Comparison of ENCODE assay signal across 9 cellular contexts in the genomic region with DNA sequence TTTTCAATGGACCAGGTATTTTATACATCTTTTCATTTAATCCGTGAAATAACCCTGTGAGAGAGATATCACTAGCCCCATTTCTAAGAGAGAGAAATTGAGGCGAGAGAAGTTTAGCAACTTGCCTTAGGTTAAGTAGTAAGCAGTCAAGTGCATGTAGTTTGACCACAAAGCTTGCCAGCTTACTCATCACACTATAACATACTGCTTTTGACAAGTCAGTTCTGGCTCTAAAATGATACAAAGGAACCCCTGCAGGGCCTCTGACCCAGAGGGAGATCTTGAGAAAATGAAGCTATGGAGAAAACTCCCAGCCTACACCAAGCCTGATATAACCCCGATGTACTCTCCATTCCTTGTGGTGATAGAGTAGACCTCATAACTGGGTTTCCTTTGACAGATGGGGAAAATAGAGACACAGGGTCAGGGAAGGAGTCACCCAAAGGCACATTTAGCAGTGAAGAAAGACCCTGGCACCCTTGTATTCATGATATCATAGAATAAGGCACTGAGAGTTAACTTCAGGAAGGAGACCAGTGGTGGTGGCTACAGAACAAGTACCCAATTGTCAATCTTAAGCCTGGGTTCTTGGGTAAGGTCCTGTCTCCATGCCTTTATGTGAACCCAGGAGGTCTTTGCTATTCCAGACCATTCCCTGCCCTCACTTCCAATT.
DNase-seq lines count a peak whose midpoint lies in the region; ATAC-seq and TF ChIP-seq lines count a peak whose summit lies in the region.
"Had no signal": no experiment of that assay in that cellular context is flagged by ENCODE, and none has a peak within 500 bp of the region (broad histone marks: within the 10 kb centered on the region; RNA-seq: fewer than 3 reads in every experiment).

No MANE protein-coding gene starts in this region.

- no peak overlapping the region for H2BK15ac ChIP-seq in H9 (ENCODE audit: low read depth, low read length)

- no peak overlapping the region for H2BK5ac ChIP-seq in H9 (ENCODE audit: insufficient read length, low read length)

- DNase-seq in stimulated activated CD4-positive, alpha-beta T cell treated with anti-CD3 and anti-CD28 coated beads, Interleukin-1b, Interleukin-23, amount 100 ng/mL, for 48 hours: peak; percentile 42
- DNase-seq in stimulated activated CD4-positive, alpha-beta T cell treated with anti-CD3 and anti-CD28 coated beads, Interleukin-2, amount 100 ng/mL, for 48 hours: no peak
- DNase-seq in stimulated activated naive CD8-positive, alpha-beta T cell treated with anti-CD3 and anti-CD28 coated beads, Interleukin-15, amount 100 ng/mL, for 72 hours: peak in 1 of 2 donors; percentile 25
- DNase-seq in H9: no peak
- DNase-seq in head of caudate nucleus: no peak
- no peak for DNase-seq in NCI-H187 treated with DMSO at 0.1 percent for 48 hours (lab: John Stamatoyannopoulos, UW)
- DNase-seq: CD4-positive, CD25-positive, alpha-beta regulatory T cell had no signal

- no peak overlapping the region for H3K4ac ChIP-seq in H9 (ENCODE audit: low read depth, low read length)

- H2AK5ac ChIP-seq in H9 (ENCODE audit: insufficient read length, low read length): no peak overlapping the region

- H3K27me3 ChIP-seq in H9 (ENCODE audit: insufficient read depth, low read length): no peaks in the 10 kb centered on the region

- no peak overlapping the region for H2BK12ac ChIP-seq in H9 (ENCODE audit: insufficient read length, low read depth, low read length)

- H3T11ph ChIP-seq in H9 (ENCODE audit: low read length): no peak overlapping the region

- ATAC-seq in HG03469 (IDR thresholded peaks at IDR 0.05; ENCODE audit: unreplicated experiment): peak; percentile 78
- ATAC-seq in stimulated activated naive CD8-positive, alpha-beta T cell treated with anti-CD3 and anti-CD28 coated beads, Interleukin-15, amount 100 ng/mL, for 72 hours: peak; percentile 99

- peaks cover 4% of the 10 kb centered on the region for H3K36me3 Mint-ChIP-seq in activated naive CD8-positive, alpha-beta T cell
- H3K36me3 Mint-ChIP-seq in H9 (ENCODE audit: insufficient read depth in 1 of 3, low read depth in 3 of 3): no peaks in the 10 kb centered on the region; a peak in 2 of 7 replicates

- TF ChIP-seq CTCF in H9 (conservative IDR thresholded peaks at IDR 0.05): no peak

- intact Hi-C loops in head of caudate nucleus (cut with DNase I): no loop called here

- no peak overlapping the region for H3K14ac ChIP-seq in H9 (ENCODE audit: insufficient read depth, low read length)

- no peak overlapping the region for H3K27ac Mint-ChIP-seq in activated naive CD8-positive, alpha-beta T cell
- H3K27ac Mint-ChIP-seq in stimulated activated naive CD8-positive, alpha-beta T cell treated with anti-CD3 and anti-CD28 coated beads, Interleukin-15, amount 100 ng/mL, for 72 hours: peak overlapping the region in 1 of 2 donors; percentile 46
- no peak overlapping the region for H3K27ac Mint-ChIP-seq in H9

- H2BK120ac ChIP-seq in H9 (ENCODE audit: low read depth, low read length, poor library complexity, severe bottlenecking): no peak overlapping the region

- no peak overlapping the region for H3K23ac ChIP-seq in H9 (ENCODE audit: insufficient read length, low read depth, low read length)

- H4K20me1 ChIP-seq in H9 (ENCODE audit: control insufficient read depth, insufficient read depth, insufficient read length): no peaks in the 10 kb centered on the region

- H4K8ac ChIP-seq in H9 (replicated peaks; ENCODE audit: insufficient read length, low read depth, low read length): no peak overlapping the region

- no peak overlapping the region for H4K5ac ChIP-seq in H9 (ENCODE audit: insufficient read length, low read depth, low read length)

- no CpG with 5 or more reads among the region's 3 CpGs for WGBS in H9 (ENCODE audit: extremely low coverage, insufficient read length, low lambda C conversion rate)

- no peaks in the 10 kb centered on the region for H3K9me3 Mint-ChIP-seq in activated naive CD8-positive, alpha-beta T cell (ENCODE audit: low read depth)
- H3K9me3 Mint-ChIP-seq in stimulated activated naive CD8-positive, alpha-beta T cell treated with anti-CD3 and anti-CD28 coated beads, Interleukin-15, amount 100 ng/mL, for 72 hours: peaks cover 11 to 15% of the 10 kb centered on the region in 2 donors
- peaks cover 51 to 60% of the 10 kb centered on the region in 2 experiments for H3K9me3 Mint-ChIP-seq in H9
- H3K9me3 Mint-ChIP-seq: CD4-positive, CD25-positive, alpha-beta regulatory T cell had no signal

- peak overlapping the region; percentile 34 for H3K4me3 Mint-ChIP-seq in activated naive CD8-positive, alpha-beta T cell
- H3K4me3 Mint-ChIP-seq in stimulated activated naive CD8-positive, alpha-beta T cell treated with anti-CD3 and anti-CD28 coated beads, Interleukin-15, amount 100 ng/mL, for 72 hours: no peak overlapping the region
- H3K4me3 Mint-ChIP-seq in H9: no peak overlapping the region

- no peaks in the 10 kb centered on the region for H3K79me1 ChIP-seq in H9 (ENCODE audit: insufficient read depth, low read depth, low read length, poor library complexity, severe bottlenecking)

- H3K18ac ChIP-seq in H9 (ENCODE audit: insufficient read length, low read depth, low read length): no peak overlapping the region

- H3K9ac ChIP-seq in H9 (ENCODE audit: extremely low read depth, insufficient read length, low read length): no peak overlapping the region

- H3K23me2 ChIP-seq in H9 (ENCODE audit: insufficient read length, low read depth, low read length, poor library complexity, severe bottlenecking): no peaks in the 10 kb centered on the region

- H3K56ac ChIP-seq in H9 (ENCODE audit: insufficient read length, low read depth, low read length): no peak overlapping the region

- no peaks in the 10 kb centered on the region for H3K27me3 Mint-ChIP-seq in activated naive CD8-positive, alpha-beta T cell
- H3K27me3 Mint-ChIP-seq in stimulated activated naive CD8-positive, alpha-beta T cell treated with anti-CD3 and anti-CD28 coated beads, Interleukin-15, amount 100 ng/mL, for 72 hours: no peaks in the 10 kb centered on the region
- peaks cover 3% of the 10 kb centered on the region; the same call in 1 of the 2 replicates for H3K27me3 Mint-ChIP-seq in H9 (ENCODE audit: low read depth)
- H3K27me3 Mint-ChIP-seq: CD4-positive, CD25-positive, alpha-beta regulatory T cell had no signal

- H3K4me1 Mint-ChIP-seq in activated naive CD8-positive, alpha-beta T cell (ENCODE audit: low read depth): peaks cover 60% of the 10 kb centered on the region
- H3K4me1 Mint-ChIP-seq in stimulated activated naive CD8-positive, alpha-beta T cell treated with anti-CD3 and anti-CD28 coated beads, Interleukin-15, amount 100 ng/mL, for 72 hours: peaks cover 58% of the 10 kb centered on the region
- no peaks in the 10 kb centered on the region for H3K4me1 Mint-ChIP-seq in H9

- no peak overlapping the region for H3K4me2 ChIP-seq in H9 (ENCODE audit: insufficient read depth, insufficient read length, low read length)

- H3K27ac ChIP-seq in H9 (ENCODE audit: insufficient read length, low read depth, low read length): no peak overlapping the region

- no peak overlapping the region for H2AFZ ChIP-seq in H9 (ENCODE audit: low read length)

- H4K91ac ChIP-seq in H9 (ENCODE audit: insufficient read length, low read depth, low read length): no peak overlapping the region

- H3K79me2 ChIP-seq in H9 (ENCODE audit: insufficient read depth, low read length): no peaks in the 10 kb centered on the region

- peaks cover 62% of the 10 kb centered on the region for H3K9me3 ChIP-seq in H9 (ENCODE audit: control insufficient read depth, low read depth, low read length)

- H3K4me1 ChIP-seq in H9 (ENCODE audit: insufficient read depth, low read length): no peaks in the 10 kb centered on the region

- no peak overlapping the region for H2BK20ac ChIP-seq in H9 (ENCODE audit: low read depth, low read length, poor library complexity, severe bottlenecking)
